Comparison of ENCODE assay signal across 10 cellular contexts in genomic region chr16:22216191-22216831, GRCh38. TPM values are rescaled to one million over a fixed set of nuclear protein-coding genes. Genes with fewer than 3 reads are reported as not detected.
DNase-seq lines count a peak whose midpoint lies in the region; ATAC-seq and TF ChIP-seq lines count a peak whose summit lies in the region.
"Had no signal": no experiment of that assay in that cellular context is flagged by ENCODE, and none has a peak within 500 bp of the region (broad histone marks: within the 10 kb centered on the region; RNA-seq: fewer than 3 reads in every experiment).

No MANE protein-coding gene starts in this region.

- no peaks in the 10 kb centered on the region for H3K9me3 Mint-ChIP-seq in activated T-cell treated with anti-CD3 and anti-CD28 coated beads, Interleukin-2, amount 50 U/mL, for 24 hours
- H3K9me3 Mint-ChIP-seq in activated T-cell treated with anti-CD3 and anti-CD28 coated beads, Interleukin-2, amount 50 U/mL, for 72 hours: no peaks in the 10 kb centered on the region
- no peaks in the 10 kb centered on the region for H3K9me3 Mint-ChIP-seq in stimulated activated memory B cell treated with anti-CD40 and anti-IgM and Interleukin-4, amounts not matched to agents 10 μg/mL and 1 μg/mL and 100 μg/mL, for 72 hours

- no peak overlapping the region for H3K4me3 ChIP-seq in coronary artery
- H3K4me3 ChIP-seq: HAP-1 had no signal

- no peaks in the 10 kb centered on the region for H3K27me3 Mint-ChIP-seq in activated T-cell treated with anti-CD3 and anti-CD28 coated beads, Interleukin-2, amount 50 U/mL, for 24 hours
- H3K27me3 Mint-ChIP-seq in activated T-cell treated with anti-CD3 and anti-CD28 coated beads, Interleukin-2, amount 50 U/mL, for 72 hours (ENCODE audit: low read depth): no peaks in the 10 kb centered on the region
- no peaks in the 10 kb centered on the region for H3K27me3 Mint-ChIP-seq in stimulated activated memory B cell treated with anti-CD40 and anti-IgM and Interleukin-4, amounts not matched to agents 10 μg/mL and 1 μg/mL and 100 μg/mL, for 72 hours

- ATAC-seq in activated T-cell treated with anti-CD3 and anti-CD28 coated beads, Interleukin-2, amount 50 U/mL, for 72 hours (replicated peaks in 1 of 2): no peak
- ATAC-seq in stimulated activated memory B cell treated with anti-CD40 and anti-IgM and Interleukin-4, amounts not matched to agents 10 μg/mL and 1 μg/mL and 100 μg/mL, for 72 hours: no peak

- TF ChIP-seq CTCF in coronary artery (IDR thresholded peaks at IDR 0.05): no peak

- DNase-seq in activated T-cell treated with anti-CD3 and anti-CD28 coated beads, Interleukin-2, amount 50 U/mL, for 24 hours: no peak
- no peak for DNase-seq in activated T-cell treated with anti-CD3 and anti-CD28 coated beads, Interleukin-2, amount 50 U/mL, for 72 hours
- DNase-seq in NOMO-1 treated with dmso at 0.1 percent for 144 hours (lab: John Stamatoyannopoulos, UW; ENCODE audit: unreplicated experiment) (peak; percentile 15), coronary artery (ENCODE audit: low spot score) (no peak), NCI-H226 (no peak), NCI-H510A (lab: John Stamatoyannopoulos, UW) (no peak), HuH-7 (ENCODE audit: low spot score) (no peak)

- H3K36me3 Mint-ChIP-seq in activated T-cell treated with anti-CD3 and anti-CD28 coated beads, Interleukin-2, amount 50 U/mL, for 24 hours (ENCODE audit: low read depth): peaks cover 62% of the 10 kb centered on the region
- peaks cover 0 to 2% of the 10 kb centered on the region in 2 donors for H3K36me3 Mint-ChIP-seq in activated T-cell treated with anti-CD3 and anti-CD28 coated beads, Interleukin-2, amount 50 U/mL, for 72 hours (ENCODE audit: insufficient read depth in 2 of 2)
- peaks cover 55% of the 10 kb centered on the region for H3K36me3 Mint-ChIP-seq in stimulated activated memory B cell treated with anti-CD40 and anti-IgM and Interleukin-4, amounts not matched to agents 10 μg/mL and 1 μg/mL and 100 μg/mL, for 72 hours

- peak overlapping the region; percentile 5 for H3K27ac Mint-ChIP-seq in activated T-cell treated with anti-CD3 and anti-CD28 coated beads, Interleukin-2, amount 50 U/mL, for 24 hours
- H3K27ac Mint-ChIP-seq in activated T-cell treated with anti-CD3 and anti-CD28 coated beads, Interleukin-2, amount 50 U/mL, for 72 hours: no peak overlapping the region
- H3K27ac Mint-ChIP-seq in stimulated activated memory B cell treated with anti-CD40 and anti-IgM and Interleukin-4, amounts not matched to agents 10 μg/mL and 1 μg/mL and 100 μg/mL, for 72 hours: peak overlapping the region; percentile 65

- H3K4me3 Mint-ChIP-seq in activated T-cell treated with anti-CD3 and anti-CD28 coated beads, Interleukin-2, amount 50 U/mL, for 24 hours: no peak overlapping the region
- peak overlapping the region in 1 of 2 donors; percentile 19 for H3K4me3 Mint-ChIP-seq in activated T-cell treated with anti-CD3 and anti-CD28 coated beads, Interleukin-2, amount 50 U/mL, for 72 hours
- H3K4me3 Mint-ChIP-seq in stimulated activated memory B cell treated with anti-CD40 and anti-IgM and Interleukin-4, amounts not matched to agents 10 μg/mL and 1 μg/mL and 100 μg/mL, for 72 hours: no peak overlapping the region

- H3K27ac ChIP-seq in coronary artery: peak overlapping the region; percentile 49 to 64

- peaks cover 25% of the 10 kb centered on the region for H3K4me1 Mint-ChIP-seq in activated T-cell treated with anti-CD3 and anti-CD28 coated beads, Interleukin-2, amount 50 U/mL, for 24 hours (ENCODE audit: low read depth)
- peaks cover 15% of the 10 kb centered on the region for H3K4me1 Mint-ChIP-seq in activated T-cell treated with anti-CD3 and anti-CD28 coated beads, Interleukin-2, amount 50 U/mL, for 72 hours (ENCODE audit: low read depth)
- H3K4me1 Mint-ChIP-seq in stimulated activated memory B cell treated with anti-CD40 and anti-IgM and Interleukin-4, amounts not matched to agents 10 μg/mL and 1 μg/mL and 100 μg/mL, for 72 hours: peaks cover 57% of the 10 kb centered on the region

RNA-seq across cellular contexts. Expression of gene EEF2K, which starts 10.2 kb away (rescaled TPM):
- 10 to 100 TPM; 19.4 to 23.9 TPM for total RNA-seq in activated T-cell treated with anti-CD3 and anti-CD28 coated beads, Interleukin-2, amount 50 U/mL, for 72 hours

RNA-seq across cellular contexts. Expression of gene SDR42E2, which starts 54.0 kb away (rescaled TPM):
- under 1 TPM in 1 of 2 donors, not detected in 1; 0.19 TPM for total RNA-seq in activated T-cell treated with anti-CD3 and anti-CD28 coated beads, Interleukin-2, amount 50 U/mL, for 72 hours
- total RNA-seq: osteocyte had no signal
